ENCODE assay signal across 10 cellular contexts in the genomic region with DNA sequence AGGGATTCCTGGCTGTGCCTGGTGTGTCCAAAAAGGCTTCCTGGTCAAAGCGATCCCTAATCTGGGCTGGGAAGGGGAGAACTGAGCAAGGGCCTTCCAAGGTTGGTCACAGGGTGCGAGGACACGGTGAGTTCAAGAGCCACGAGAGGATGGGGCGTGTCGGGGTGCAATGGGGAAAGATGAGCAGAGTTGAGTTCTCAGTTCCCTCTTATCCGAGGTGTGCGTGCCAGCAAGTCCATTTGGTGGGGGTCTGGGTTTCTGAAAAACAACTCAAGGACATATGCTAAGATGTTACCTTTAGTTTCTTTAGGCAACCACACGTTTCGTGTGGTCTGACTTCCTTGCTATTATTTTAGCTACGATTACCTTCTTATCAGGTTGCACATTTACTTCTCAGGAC. TPM values are rescaled to one million over a fixed set of nuclear protein-coding genes. Genes with fewer than 3 reads are reported as not detected.
DNase-seq lines count a peak whose midpoint lies in the region; ATAC-seq, FAIRE-seq and TF ChIP-seq lines count a peak whose summit lies in the region.
"Had no signal": no experiment of that assay in that cellular context is flagged by ENCODE, and none has a peak within 500 bp of the region (broad histone marks: within the 10 kb centered on the region; RNA-seq: fewer than 3 reads in every experiment).

No MANE protein-coding gene starts in this region.

- H3K36me3 ChIP-seq in ES-I3 (ENCODE audit: insufficient read depth, low read length) (no peaks in the 10 kb centered on the region), GM12878 (ENCODE audit: control insufficient read depth in 2 of 2, insufficient read depth in 2 of 2, low read length in 1 of 2) (peaks cover 0 to 2% of the 10 kb centered on the region in 2 experiments; a peak in 2 of 4 replicates), neural cell (ENCODE audit: insufficient read depth, low read length) (no peaks in the 10 kb centered on the region), body of pancreas (replicated peaks in 1 of 2; ENCODE audit: insufficient read depth in 1 of 2, low read depth in 2 of 2) (no peaks in the 10 kb centered on the region)

- no peaks in the 10 kb centered on the region for H3K9me2 ChIP-seq in neural cell (ENCODE audit: insufficient read depth, low read length)

- no peak overlapping the region for H2AFZ ChIP-seq in GM12878 (ENCODE audit: control insufficient read depth, low read depth, low read length)
- H2AFZ ChIP-seq in neural cell (ENCODE audit: low read depth, low read length) = no peak overlapping the region

- WGBS in GM12878 (ENCODE audit: insufficient coverage, insufficient replicate concordance, low lambda C conversion rate, missing lambda C conversion rate) = 2% methylated on average over 11 of the region's 11 CpGs
- WGBS in body of pancreas, 2 donors = 59 to 63% methylated on average over 11 of the region's 11 CpGs

- no peak for TF ChIP-seq RAD21 in GM12878 (IDR thresholded peaks at IDR 0.05; ENCODE audit: insufficient read depth, low read depth, low read length)
- no peak for TF ChIP-seq RAD21 in neural cell (conservative IDR thresholded peaks at IDR 0.05)

- CTCF ChIA-PET in GM12878 (lab: Yijun Ruan, JAX) = interaction anchor here (0.8 to 1.8 kb wide), 6 partner anchors 11 to 52 kb away, joined by 3 to 12 read pairs (median 4); a partner anchor contains a TSS

- peaks cover 60% of the 10 kb centered on the region for H3K4me1 ChIP-seq in ES-I3 (ENCODE audit: insufficient read depth, low read length)
- H3K4me1 ChIP-seq in GM12878 (ENCODE audit: control insufficient read depth, insufficient read depth, low read length) = peaks cover 73% of the 10 kb centered on the region
- peaks cover 59% of the 10 kb centered on the region for H3K4me1 ChIP-seq in body of pancreas

- no peak for TF ChIP-seq CTCF in GM12878 (IDR thresholded peaks at IDR 0.05 in 2 of 3, conservative IDR thresholded peaks at IDR 0.05 in 1 of 3; ENCODE audit: control insufficient read depth in 2 of 3, extremely low read depth in 1 of 3, insufficient read depth in 1 of 3, low read depth in 3 of 3, low read length in 3 of 3)
- TF ChIP-seq CTCF in neural cell (IDR thresholded peaks at IDR 0.05; ENCODE audit: poor library complexity, severe bottlenecking) = no peak
- no peak for TF ChIP-seq CTCF in body of pancreas (IDR thresholded peaks at IDR 0.05)

- H3K79me2 ChIP-seq in GM12878 (ENCODE audit: control insufficient read depth, insufficient read depth, low read length) (peaks cover 58% of the 10 kb centered on the region), neural cell (replicated peaks; ENCODE audit: insufficient read depth, low read length) (peaks cover 62% of the 10 kb centered on the region)

- TF ChIP-seq POLR2A in GM12878 (IDR thresholded peaks at IDR 0.05; ENCODE audit: low read depth, low read length) (no peak), body of pancreas (IDR thresholded peaks at IDR 0.05) (no peak)

- H3K9me3 ChIP-seq in ES-I3 (ENCODE audit: control insufficient read depth, insufficient read depth, low read length) (no peaks in the 10 kb centered on the region), GM12878 (replicated peaks; ENCODE audit: control insufficient read depth, insufficient read depth, low read length) (no peaks in the 10 kb centered on the region), neural cell (ENCODE audit: low read length) (no peaks in the 10 kb centered on the region), body of pancreas (no peaks in the 10 kb centered on the region)

- POLR2A ChIA-PET in GM12878 (lab: Charles Lee) = interaction anchor here (0.6 to 1.9 kb wide), 9 partner anchors 11 to 844 kb away, joined by 3 to 26 read pairs (median 3); a partner anchor contains a TSS

- H3K9ac ChIP-seq in ES-I3 (ENCODE audit: low read depth, low read length) (peak overlapping the region; percentile 66), GM12878 (ENCODE audit: control insufficient read depth, insufficient read depth, low read length) (peak overlapping the region; percentile 84), neural cell (ENCODE audit: low read length) (peak overlapping the region; percentile 92)

- in situ Hi-C loops in GM12878 (cut with MboI) = no loop called here

- no peaks in the 10 kb centered on the region for H3K27me3 ChIP-seq in GM12878 (replicated peaks in 1 of 2; ENCODE audit: control insufficient read depth in 2 of 2, insufficient read depth in 2 of 2, low read length in 1 of 2)
- no peaks in the 10 kb centered on the region for H3K27me3 ChIP-seq in neural cell (ENCODE audit: insufficient read depth, low read depth, low read length)
- no peaks in the 10 kb centered on the region for H3K27me3 ChIP-seq in body of pancreas

- peak; percentile 78 to 87; a peak in 3 of 4 replicates for TF ChIP-seq EP300 in GM12878 (IDR thresholded peaks at IDR 0.05; ENCODE audit: borderline replicate concordance in 1 of 2, control insufficient read depth in 1 of 2, low read depth in 2 of 2, low read length in 2 of 2)
- TF ChIP-seq EP300 in neural cell (conservative IDR thresholded peaks at IDR 0.05; ENCODE audit: poor library complexity, severe bottlenecking) = no peak

- ATAC-seq in HG02588 (IDR thresholded peaks at IDR 0.05; ENCODE audit: unreplicated experiment) = peak; percentile 17
- ATAC-seq in GM12878 = peak; percentile 6
- ATAC-seq in body of pancreas = no peak

- H4K20me1 ChIP-seq in GM12878 (ENCODE audit: control insufficient read depth, insufficient read depth) = no peaks in the 10 kb centered on the region; the same call in 1 of the 2 replicates
- H4K20me1 ChIP-seq in neural cell (ENCODE audit: insufficient read depth) = no peaks in the 10 kb centered on the region

- peak overlapping the region; percentile 99 for H3K4me3 ChIP-seq in GM12878
- H3K4me3 ChIP-seq in neural cell (ENCODE audit: low read length) = peak overlapping the region; percentile 96
- H3K4me3 ChIP-seq in body of pancreas = no peak overlapping the region

- BruUV-seq in GM12878 (replicated peaks; lab: Mats Ljungman, UMichigan) = no TSS peak

- H3K4me2 ChIP-seq in GM12878 (ENCODE audit: control insufficient read depth, insufficient read depth) = peak overlapping the region; percentile 58
- H3K4me2 ChIP-seq in neural cell (ENCODE audit: low read length) = peak overlapping the region; percentile 99

- SMC1A ChIA-PET in GM12878 (lab: Charles Lee; ENCODE audit: uncharacterized antibody, unreplicated experiment) = interaction anchor here (1.1 to 2.0 kb wide), 8 partner anchors 11 to 287 kb away, joined by 3 to 28 read pairs (median 8); a partner anchor contains a TSS

- DNase-seq in GM12878 (ENCODE audit: low read depth, low spot score) = no peak
- DNase-seq in posterior vena cava (ENCODE audit: low spot score) = no peak
- DNase-seq in OCI-M2 (lab: John Stamatoyannopoulos, UW; ENCODE audit: unreplicated experiment) = no peak
- no peak for DNase-seq in COR-L47 (lab: John Stamatoyannopoulos, UW)
- no peak for DNase-seq in body of pancreas
- DNase-seq: activated CD4-positive, CD25-positive, alpha-beta regulatory T cell treated with anti-CD3 and anti-CD28 coated beads, Interleukin-2, amount 50 U/mL, for 72 hours had no signal

- peaks cover 4% of the 10 kb centered on the region for H3F3A ChIP-seq in neural cell (ENCODE audit: insufficient read depth, low read length, poor library complexity, severe bottlenecking)

- H3K27ac ChIP-seq in GM12878 (ENCODE audit: control insufficient read depth, insufficient read depth) (peak overlapping the region; percentile 97), neural cell (ENCODE audit: low read length) (peak overlapping the region; percentile 87), body of pancreas (peak overlapping the region in 2 of 4 donors; percentile 97 to 98)

- RAD21 ChIA-PET in GM12878 (lab: Charles Lee; ENCODE audit: unreplicated experiment) = interaction anchor here (0.6 to 2.0 kb wide), 7 partner anchors 11 to 937 kb away, joined by 3 to 29 read pairs (median 4); a partner anchor contains a TSS

- intact Hi-C loops in GM12878 (cut with micrococcal nuclease; ENCODE audit: unreplicated experiment) (loop anchor here (1.0 to 2.0 kb wide), 2 partner anchors 20 to 41 kb away; no protein-coding TSS in a partner anchor), posterior vena cava (cut with DNase I) (no loop called here), body of pancreas (cut with DNase I) (no loop called here)

- FAIRE-seq in GM12878 (lab: Jason Lieb, UNC) = peak; percentile 56
- FAIRE-seq: H54 had no signal

RNA-seq across cellular contexts. Expression of a gene that starts 1.3 kb away (rescaled TPM):
- 7.9 and 10.6 TPM in 2 replicates for total RNA-seq in GM12878 (2013; cell fraction: nucleolus; rRNA removed)
- total RNA-seq in GM12878 (2014; rRNA removed) (7.2 and 11.0 TPM in 2 replicates), GM12878 (2014; rRNA removed; fragmentation: Illumina TruSeq; extraction: Trizol) (2.3 and 2.8 TPM in 2 replicates), GM12878 (2021) (12.1 and 14.3 TPM in 2 replicates), posterior vena cava (1 to 10 TPM; 4.6 to 5.0 TPM), body of pancreas (10 to 100 TPM in 1 of 2 donors, 1 to 10 TPM in 1; 6.0 to 10.2 TPM)
- polyA plus RNA-seq in GM12878 (2011; ENCODE audit: low read depth) = 1.1 TPM
- polyA plus RNA-seq in GM12878 (2011; rRNA removed) (1.8 and 3.6 TPM in 2 replicates), GM12878 (2014; fragmentation: Illumina TruSeq; extraction: Trizol) (0.32 and 0.71 TPM in 2 replicates), GM12878 (2014; fragmentation: Nextera tagmentation; extraction: Ambion mirVana) (under 1 TPM; 0.05 to 0.46 TPM), GM12878 (2014; rRNA removed) (9.7 and 11.8 TPM in 2 replicates), GM12878 (2016; fragmentation: Nextera tagmentation; extraction: Ambion mirVana) (1 to 10 TPM in 1 of 2 experiments, under 1 TPM in 1; 0.62 to 1.4 TPM), neural cell (16.8 and 24.9 TPM in 2 replicates)
- polyA plus RNA-seq in GM12878 (2011; cell fraction: cytosol; rRNA removed) = 3.6 and 8.5 TPM in 2 replicates
- polyA plus RNA-seq in GM12878 (2011; cell fraction: nucleus; rRNA removed) = 9.0 and 11.2 TPM in 2 replicates
- polyA plus RNA-seq in GM12878 (2012) = 5.9 and 7.2 TPM in 2 replicates
- 1.1 and 3.0 TPM in 2 replicates for polyA minus RNA-seq in GM12878 (2011; rRNA and poly(A)+ RNA removed)
- polyA minus RNA-seq in GM12878 (2011; cell fraction: cytosol; rRNA and poly(A)+ RNA removed) = 3.5 and 5.1 TPM in 2 replicates
- polyA minus RNA-seq in GM12878 (2011; cell fraction: nucleus; rRNA and poly(A)+ RNA removed) = 2.3 and 4.7 TPM in 2 replicates
- 22.9 and 28.5 TPM in 2 replicates for polyA minus RNA-seq in neural cell

RNA-seq across cellular contexts. Expression of a gene that starts 11.8 kb away (rescaled TPM):
- total RNA-seq in GM12878 (2013; cell fraction: nucleolus; rRNA removed) = 152 and 192 TPM in 2 replicates
- total RNA-seq in GM12878 (2014; rRNA removed) (111 and 122 TPM in 2 replicates), GM12878 (2014; rRNA removed; fragmentation: Illumina TruSeq; extraction: Trizol) (32.1 and 38.7 TPM in 2 replicates), GM12878 (2021) (161 and 172 TPM in 2 replicates), posterior vena cava (10 to 100 TPM; 48.9 to 50.5 TPM), body of pancreas (100 to 1,000 TPM in 1 of 2 donors, 10 to 100 TPM in 1; 77.0 to 117 TPM)
- 43.7 TPM for polyA plus RNA-seq in GM12878 (2011; ENCODE audit: low read depth)
- polyA plus RNA-seq in GM12878 (2011; rRNA removed) (56.3 and 88.0 TPM in 2 replicates), GM12878 (2014; fragmentation: Illumina TruSeq; extraction: Trizol) (22.3 and 47.3 TPM in 2 replicates), GM12878 (2014; fragmentation: Nextera tagmentation; extraction: Ambion mirVana) (10 to 100 TPM in 1 of 2 experiments, 1 to 10 TPM in 1; 5.1 to 12.6 TPM), GM12878 (2014; rRNA removed) (139 and 159 TPM in 2 replicates), GM12878 (2016; fragmentation: Nextera tagmentation; extraction: Ambion mirVana) (10 to 100 TPM; 66.4 to 87.4 TPM), neural cell (95.5 and 127 TPM in 2 replicates)
- 135 and 158 TPM in 2 replicates for polyA plus RNA-seq in GM12878 (2011; cell fraction: cytosol; rRNA removed)
- 309 and 343 TPM in 2 replicates for polyA plus RNA-seq in GM12878 (2011; cell fraction: nucleus; rRNA removed)
- 96.5 and 107 TPM in 2 replicates for polyA plus RNA-seq in GM12878 (2012)
- polyA minus RNA-seq in GM12878 (2011; rRNA and poly(A)+ RNA removed) = 40.9 and 86.3 TPM in 2 replicates
- polyA minus RNA-seq in GM12878 (2011; cell fraction: cytosol; rRNA and poly(A)+ RNA removed) = 35.8 and 41.2 TPM in 2 replicates
- polyA minus RNA-seq in GM12878 (2011; cell fraction: nucleus; rRNA and poly(A)+ RNA removed) = 59.8 and 89.9 TPM in 2 replicates
- 69.5 and 85.0 TPM in 2 replicates for polyA minus RNA-seq in neural cell

RNA-seq across cellular contexts. Expression of a gene that starts 39.0 kb away (rescaled TPM):
- total RNA-seq in GM12878 (2013; cell fraction: nucleolus; rRNA removed) = not detected in 2 replicates
- total RNA-seq in GM12878 (2014; rRNA removed) = 0.23 and 0.33 TPM in 2 replicates
- not detected in 2 replicates for total RNA-seq in GM12878 (2014; rRNA removed; fragmentation: Illumina TruSeq; extraction: Trizol)
- 0.96 and 2.2 TPM in 2 replicates for total RNA-seq in GM12878 (2021)
- polyA plus RNA-seq in GM12878 (2011; ENCODE audit: low read depth) = 1.8 TPM
- polyA plus RNA-seq in GM12878 (2011; rRNA removed) = not detected in 2 replicates
- not detected in 2 replicates for polyA plus RNA-seq in GM12878 (2011; cell fraction: cytosol; rRNA removed)
- polyA plus RNA-seq in GM12878 (2011; cell fraction: nucleus; rRNA removed) = not detected in 2 replicates
- polyA plus RNA-seq in GM12878 (2012) = 1.9 and 2.2 TPM in 2 replicates
- 0.29 TPM in 1 of 2 replicates, not detected in the other for polyA plus RNA-seq in GM12878 (2014; fragmentation: Illumina TruSeq; extraction: Trizol)
- under 1 TPM in 1 of 2 experiments, not detected in 1; 0.13 TPM for polyA plus RNA-seq in GM12878 (2014; fragmentation: Nextera tagmentation; extraction: Ambion mirVana)
- polyA plus RNA-seq in GM12878 (2014; rRNA removed) = 0.18 and 0.41 TPM in 2 replicates
- under 1 TPM; 0.40 to 1.00 TPM for polyA plus RNA-seq in GM12878 (2016; fragmentation: Nextera tagmentation; extraction: Ambion mirVana)
- not detected in 2 replicates for polyA minus RNA-seq in GM12878 (2011; rRNA and poly(A)+ RNA removed)
- polyA minus RNA-seq in GM12878 (2011; cell fraction: cytosol; rRNA and poly(A)+ RNA removed) = not detected in 2 replicates
- polyA minus RNA-seq in GM12878 (2011; cell fraction: nucleus; rRNA and poly(A)+ RNA removed) = not detected in 2 replicates
- 0.71 TPM in 1 of 2 replicates, not detected in the other for polyA plus RNA-seq in neural cell
- polyA minus RNA-seq in neural cell = not detected in 2 replicates
- total RNA-seq in posterior vena cava = 100 to 1,000 TPM; 123 to 153 TPM
- 100 to 1,000 TPM; 245 to 400 TPM for total RNA-seq in body of pancreas

RNA-seq across cellular contexts. Expression of a gene that starts 57.1 kb away (rescaled TPM):
- total RNA-seq in GM12878 (2013; cell fraction: nucleolus; rRNA removed) = 55.8 and 61.6 TPM in 2 replicates
- total RNA-seq in GM12878 (2014; rRNA removed) = 8.6 and 8.9 TPM in 2 replicates
- total RNA-seq in GM12878 (2014; rRNA removed; fragmentation: Illumina TruSeq; extraction: Trizol) = 6.1 and 6.3 TPM in 2 replicates
- total RNA-seq in GM12878 (2021) = 3.5 and 6.5 TPM in 2 replicates
- polyA plus RNA-seq in GM12878 (2011; ENCODE audit: low read depth) = 2.2 TPM
- 7.4 and 8.6 TPM in 2 replicates for polyA plus RNA-seq in GM12878 (2011; rRNA removed)
- 3.3 and 4.1 TPM in 2 replicates for polyA plus RNA-seq in GM12878 (2011; cell fraction: cytosol; rRNA removed)
- 11.1 and 14.7 TPM in 2 replicates for polyA plus RNA-seq in GM12878 (2011; cell fraction: nucleus; rRNA removed)
- polyA plus RNA-seq in GM12878 (2012) = 1.7 and 2.2 TPM in 2 replicates
- polyA plus RNA-seq in GM12878 (2014; fragmentation: Illumina TruSeq; extraction: Trizol) = 3.3 and 3.4 TPM in 2 replicates
- 1 to 10 TPM; 2.0 to 2.7 TPM for polyA plus RNA-seq in GM12878 (2014; fragmentation: Nextera tagmentation; extraction: Ambion mirVana)
- polyA plus RNA-seq in GM12878 (2014; rRNA removed) = 5.3 and 5.6 TPM in 2 replicates
- polyA plus RNA-seq in GM12878 (2016; fragmentation: Nextera tagmentation; extraction: Ambion mirVana) = 10 to 100 TPM in 1 of 2 experiments, 1 to 10 TPM in 1; 6.6 to 10.2 TPM
- 21.7 and 27.0 TPM in 2 replicates for polyA minus RNA-seq in GM12878 (2011; rRNA and poly(A)+ RNA removed)
- polyA minus RNA-seq in GM12878 (2011; cell fraction: cytosol; rRNA and poly(A)+ RNA removed) = 8.3 and 8.6 TPM in 2 replicates
- 69.0 and 127 TPM in 2 replicates for polyA minus RNA-seq in GM12878 (2011; cell fraction: nucleus; rRNA and poly(A)+ RNA removed)
- polyA plus RNA-seq in neural cell = not detected in 2 replicates
- not detected in 2 replicates for polyA minus RNA-seq in neural cell
- 1 to 10 TPM in 1 of 2 donors, under 1 TPM in 1; 1.00 to 1.7 TPM for total RNA-seq in posterior vena cava
- total RNA-seq in body of pancreas = 10 to 100 TPM; 35.5 to 69.9 TPM

RNA-seq across cellular contexts. Expression of a gene that starts 57.3 kb away (rescaled TPM):
- total RNA-seq in GM12878 (2013; cell fraction: nucleolus; rRNA removed) = 16.2 and 18.9 TPM in 2 replicates
- total RNA-seq in GM12878 (2014; rRNA removed) = 26.9 and 32.6 TPM in 2 replicates
- 6.9 and 9.2 TPM in 2 replicates for total RNA-seq in GM12878 (2014; rRNA removed; fragmentation: Illumina TruSeq; extraction: Trizol)
- 28.9 and 31.1 TPM in 2 replicates for total RNA-seq in GM12878 (2021)
- 6.5 TPM for polyA plus RNA-seq in GM12878 (2011; ENCODE audit: low read depth)
- 9.6 and 16.3 TPM in 2 replicates for polyA plus RNA-seq in GM12878 (2011; rRNA removed)
- polyA plus RNA-seq in GM12878 (2011; cell fraction: cytosol; rRNA removed) = 34.0 and 39.8 TPM in 2 replicates
- polyA plus RNA-seq in GM12878 (2011; cell fraction: nucleus; rRNA removed) = 16.1 and 23.6 TPM in 2 replicates
- polyA plus RNA-seq in GM12878 (2012) = 14.1 and 17.4 TPM in 2 replicates
- polyA plus RNA-seq in GM12878 (2014; fragmentation: Illumina TruSeq; extraction: Trizol) = 3.6 and 5.9 TPM in 2 replicates
- 1 to 10 TPM; 1.4 to 2.5 TPM for polyA plus RNA-seq in GM12878 (2014; fragmentation: Nextera tagmentation; extraction: Ambion mirVana)
- 27.3 and 32.4 TPM in 2 replicates for polyA plus RNA-seq in GM12878 (2014; rRNA removed)
- polyA plus RNA-seq in GM12878 (2016; fragmentation: Nextera tagmentation; extraction: Ambion mirVana) = 10 to 100 TPM; 44.9 to 54.2 TPM
- 19.7 and 23.8 TPM in 2 replicates for polyA minus RNA-seq in GM12878 (2011; rRNA and poly(A)+ RNA removed)
- 18.7 and 22.9 TPM in 2 replicates for polyA minus RNA-seq in GM12878 (2011; cell fraction: cytosol; rRNA and poly(A)+ RNA removed)
- 5.9 and 13.7 TPM in 2 replicates for polyA minus RNA-seq in GM12878 (2011; cell fraction: nucleus; rRNA and poly(A)+ RNA removed)
- 1.2 and 5.0 TPM in 2 replicates for polyA plus RNA-seq in neural cell
- 2.2 and 2.9 TPM in 2 replicates for polyA minus RNA-seq in neural cell
- 1 to 10 TPM; 2.2 to 2.6 TPM for total RNA-seq in posterior vena cava
- 10 to 100 TPM in 1 of 2 donors, 1 to 10 TPM in 1; 4.9 to 25.2 TPM for total RNA-seq in body of pancreas

Comparison
In these comparisons a context has a peak if more than half of its experiments do, and no peak if none do; other contexts are left out.
1. H3K4me3 ChIP-seq: peak in GM12878 (single experiment) and neural cell (single experiment); none in body of pancreas (0 of 2).
2. RNA of a gene that starts 39.0 kb away (total RNA-seq): 245 to 400 TPM in body of pancreas and 123 to 153 TPM in posterior vena cava; 0.23 to 2.2 TPM in GM12878; every median in the first group is over 10 times any median in the second.
3. Peak in every context shown above with its lines, with median percentiles within 50 percentile points of each other: H3K9ac ChIP-seq.